1 cellular context compared by ENCODE assay signal in the genomic region with DNA sequence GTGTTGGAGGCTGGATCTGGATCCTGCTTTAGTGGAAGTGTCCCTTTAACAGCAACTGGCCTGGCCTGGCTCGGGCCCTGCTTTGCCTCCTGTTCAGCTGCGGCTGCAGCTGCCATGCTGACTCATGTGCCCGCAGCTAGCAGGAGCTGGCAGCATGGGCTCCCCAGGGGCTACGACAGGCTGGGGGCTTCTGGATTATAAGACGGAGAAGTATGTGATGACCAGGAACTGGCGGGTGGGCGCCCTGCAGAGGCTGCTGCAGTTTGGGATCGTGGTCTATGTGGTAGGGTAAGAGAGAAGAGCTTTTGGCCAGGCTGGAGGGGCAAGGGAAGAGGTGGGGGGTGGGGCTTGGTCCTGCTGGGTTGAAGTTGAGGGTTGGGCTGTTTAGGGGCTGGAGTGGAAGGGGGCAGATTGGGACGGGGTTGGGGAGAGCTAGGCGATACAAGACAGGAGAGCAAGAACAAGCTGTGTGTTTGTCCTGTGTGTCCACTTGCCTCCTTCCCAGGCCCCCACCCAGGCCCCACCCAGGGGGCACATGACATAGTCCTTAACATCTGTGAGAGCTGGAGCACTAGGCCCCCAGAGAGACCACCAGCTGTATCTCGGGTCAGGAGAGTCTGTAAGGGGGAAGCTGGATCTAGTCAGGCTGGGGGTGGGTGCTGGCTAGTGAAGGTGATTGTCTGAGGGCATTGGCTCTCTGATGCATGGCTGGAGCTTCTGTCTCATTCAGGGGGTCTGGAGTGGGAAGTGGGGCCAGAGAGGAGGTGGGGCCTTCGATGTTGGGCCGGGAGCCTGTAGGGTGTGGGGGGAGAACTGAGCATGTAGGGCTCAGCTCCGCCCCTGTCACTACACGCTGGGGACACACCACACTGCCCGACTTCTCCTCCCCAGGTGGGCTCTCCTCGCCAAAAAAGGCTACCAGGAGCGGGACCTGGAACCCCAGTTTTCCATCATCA.
TF ChIP-seq lines count a peak whose summit lies in the region.

TSS of gene P2RX6 (plus strand) at position 115 of the 956 bp plus-strand sequence. CDS start at position 125, 10 bp downstream.

TF ChIP-seq in K562, 482 proteins besides CTCF, POLR2A, EP300 and RAD21 (continued from another document and continues in another):
- TF ChIP-seq ZNF146 (CRISPR knock-in tag; IDR thresholded peaks at IDR 0.05; ENCODE audit: unreplicated experiment) (no peak), KLF1 (tag; IDR thresholded peaks at IDR 0.05) (no peak), EZH2 (IDR thresholded peaks at IDR 0.05; ENCODE audit: borderline replicate concordance, low read depth, low read length) (no peak), DPF2 (IDR thresholded peaks at IDR 0.05) (no peak), TAF7 (tag; IDR thresholded peaks at IDR 0.05) (0 out of 2 replicates have a peak, but pooled peaks have one; percentile 1), BCL6 (CRISPR knock-in tag; IDR thresholded peaks at IDR 0.05) (peak; percentile 67; the same call in 1 of the 2 replicates), ERF (CRISPR knock-in tag; IDR thresholded peaks at IDR 0.05) (0 out of 2 replicates have a peak, but pooled peaks have one; percentile 48), YY1 (IDR thresholded peaks at IDR 0.05; ENCODE audit: borderline replicate concordance in 1 of 3, control insufficient read depth in 1 of 3, extremely low read depth in 1 of 3, insufficient read depth in 3 of 3, insufficient read length in 1 of 3, insufficient replicate concordance in 2 of 3, low read depth in 1 of 3, low read length in 2 of 3) (peak in 1 of 3 experiments; percentile 7), ZNF551 (CRISPR knock-in tag; IDR thresholded peaks at IDR 0.05) (no peak), MAFK (IDR thresholded peaks at IDR 0.05; ENCODE audit: low read length) (peak; percentile 62), SMARCA5 (IDR thresholded peaks at IDR 0.05) (no peak), RB1 (IDR thresholded peaks at IDR 0.05; ENCODE audit: low read depth) (no peak), MYNN (IDR thresholded peaks at IDR 0.05) (no peak), MYNN (CRISPR knock-in tag; IDR thresholded peaks at IDR 0.05) (no peak), SIX5 (IDR thresholded peaks at IDR 0.05; ENCODE audit: borderline replicate concordance in 1 of 2, insufficient read depth in 1 of 2, low read depth in 1 of 2, low read length in 2 of 2) (no peak), POLR2AphosphoS5 (IDR thresholded peaks at IDR 0.05; ENCODE audit: control insufficient read depth, insufficient read depth, low read depth, low read length) (no peak), ELF1 (tag; IDR thresholded peaks at IDR 0.05) (no peak), ILF3 (IDR thresholded peaks at IDR 0.05; ENCODE audit: borderline replicate concordance) (no peak), CXXC5 (CRISPR knock-in tag; IDR thresholded peaks at IDR 0.05) (no peak), NR0B1 (IDR thresholded peaks at IDR 0.05; ENCODE audit: partially characterized antibody) (no peak), C11orf30 (IDR thresholded peaks at IDR 0.05; ENCODE audit: low read depth) (no peak), HNRNPK (IDR thresholded peaks at IDR 0.05; ENCODE audit: low read depth, low read length, poor library complexity, severe bottlenecking) (no peak), NR1H2 (CRISPR knock-in tag; IDR thresholded peaks at IDR 0.05) (no peak), STAT5B (CRISPR knock-in tag; IDR thresholded peaks at IDR 0.05) (no peak), FIP1L1 (IDR thresholded peaks at IDR 0.05; ENCODE audit: low read depth, low read length, poor library complexity, severe bottlenecking) (no peak), MED1 (CRISPR knock-in tag; IDR thresholded peaks at IDR 0.05; ENCODE audit: borderline replicate concordance) (no peak), ZNF408 (CRISPR knock-in tag; IDR thresholded peaks at IDR 0.05; ENCODE audit: low read depth) (0 out of 2 replicates have a peak, but pooled peaks have one; percentile 67), SMC3 (conservative IDR thresholded peaks at IDR 0.05; ENCODE audit: insufficient read depth, low read depth, low read length) (peak; percentile 30; the same call in 1 of the 2 replicates), POLR3G (IDR thresholded peaks at IDR 0.05; ENCODE audit: extremely low read depth, insufficient read length, insufficient replicate concordance) (no peak), LCOR (CRISPR knock-in tag; IDR thresholded peaks at IDR 0.05) (no peak), KLF16 (IDR thresholded peaks at IDR 0.05) (no peak), ZNF143 (CRISPR knock-in tag; IDR thresholded peaks at IDR 0.05) (no peak), PRDM10 (IDR thresholded peaks at IDR 0.05; ENCODE audit: partially characterized antibody) (no peak), MCM2 (IDR thresholded peaks at IDR 0.05; ENCODE audit: low read depth) (no peak), ZNF583 (CRISPR knock-in tag; IDR thresholded peaks at IDR 0.05) (no peak), ZNF140 (CRISPR knock-in tag; IDR thresholded peaks at IDR 0.05) (no peak), HNRNPUL1 (IDR thresholded peaks at IDR 0.05; ENCODE audit: low read length) (no peak), NFE2L1 (tag; IDR thresholded peaks at IDR 0.05; ENCODE audit: borderline replicate concordance, low read depth) (no peak), SRSF9 (IDR thresholded peaks at IDR 0.05; ENCODE audit: borderline replicate concordance, low read depth, low read length) (no peak), ZNF124 (CRISPR knock-in tag; IDR thresholded peaks at IDR 0.05) (no peak), ARNT (IDR thresholded peaks at IDR 0.05) (no peak), OTX1 (CRISPR knock-in tag; IDR thresholded peaks at IDR 0.05) (no peak; the same call in 1 of the 2 replicates), IRF2 (CRISPR knock-in tag; IDR thresholded peaks at IDR 0.05) (no peak), ZNF778 (CRISPR knock-in tag; IDR thresholded peaks at IDR 0.05) (no peak), TGIF2 (CRISPR knock-in tag; IDR thresholded peaks at IDR 0.05) (no peak), CC2D1A (IDR thresholded peaks at IDR 0.05) (no peak), MBD2 (IDR thresholded peaks at IDR 0.05; ENCODE audit: borderline replicate concordance, low read depth) (no peak), HDAC2 (IDR thresholded peaks at IDR 0.05) (no peak), ZNF57 (CRISPR knock-in tag; IDR thresholded peaks at IDR 0.05) (0 out of 2 replicates have a peak, but pooled peaks have one; percentile 13), ZNF764 (CRISPR knock-in tag; IDR thresholded peaks at IDR 0.05; ENCODE audit: low read depth) (0 out of 2 replicates have a peak, but pooled peaks have one; percentile 16), FOXJ3 (CRISPR knock-in tag; IDR thresholded peaks at IDR 0.05) (no peak), ZNF830 (CRISPR knock-in tag; IDR thresholded peaks at IDR 0.05) (no peak), TBL1XR1 (IDR thresholded peaks at IDR 0.05; ENCODE audit: low read length in 2 of 2) (no peak), ZC3H11A (IDR thresholded peaks at IDR 0.05; ENCODE audit: low read depth, low read length) (no peak), SIN3B (IDR thresholded peaks at IDR 0.05; ENCODE audit: low read depth) (no peak), ETS2 (tag; IDR thresholded peaks at IDR 0.05; ENCODE audit: borderline replicate concordance, poor library complexity, severe bottlenecking) (no peak), NFIC (IDR thresholded peaks at IDR 0.05) (no peak), ZFP1 (CRISPR knock-in tag; IDR thresholded peaks at IDR 0.05) (no peak), ZKSCAN3 (CRISPR knock-in tag; IDR thresholded peaks at IDR 0.05) (no peak), SIN3A (IDR thresholded peaks at IDR 0.05; ENCODE audit: borderline replicate concordance in 2 of 2, control insufficient read depth in 1 of 2, low read depth in 2 of 2, low read length in 2 of 2) (no peak), KAT7 (CRISPR knock-in tag; IDR thresholded peaks at IDR 0.05; ENCODE audit: borderline replicate concordance) (no peak), SMAD4 (CRISPR knock-in tag; conservative IDR thresholded peaks at IDR 0.05) (no peak), CHCHD3 (CRISPR knock-in tag; IDR thresholded peaks at IDR 0.05) (no peak), ZNF507 (tag; conservative IDR thresholded peaks at IDR 0.05) (no peak), ZNF175 (CRISPR knock-in tag; IDR thresholded peaks at IDR 0.05; ENCODE audit: low read depth) (no peak), ADNP (tag; IDR thresholded peaks at IDR 0.05) (no peak)
- TF ChIP-seq, protein P1, sequence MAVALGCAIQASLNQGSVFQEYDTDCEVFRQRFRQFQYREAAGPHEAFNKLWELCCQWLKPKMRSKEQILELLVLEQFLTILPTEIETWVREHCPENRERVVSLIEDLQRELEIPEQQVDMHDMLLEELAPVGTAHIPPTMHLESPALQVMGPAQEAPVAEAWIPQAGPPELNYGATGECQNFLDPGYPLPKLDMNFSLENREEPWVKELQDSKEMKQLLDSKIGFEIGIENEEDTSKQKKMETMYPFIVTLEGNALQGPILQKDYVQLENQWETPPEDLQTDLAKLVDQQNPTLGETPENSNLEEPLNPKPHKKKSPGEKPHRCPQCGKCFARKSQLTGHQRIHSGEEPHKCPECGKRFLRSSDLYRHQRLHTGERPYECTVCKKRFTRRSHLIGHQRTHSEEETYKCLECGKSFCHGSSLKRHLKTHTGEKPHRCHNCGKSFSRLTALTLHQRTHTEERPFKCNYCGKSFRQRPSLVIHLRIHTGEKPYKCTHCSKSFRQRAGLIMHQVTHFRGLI (CRISPR knock-in tag; IDR thresholded peaks at IDR 0.05): no peak
- TF ChIP-seq, protein P2, sequence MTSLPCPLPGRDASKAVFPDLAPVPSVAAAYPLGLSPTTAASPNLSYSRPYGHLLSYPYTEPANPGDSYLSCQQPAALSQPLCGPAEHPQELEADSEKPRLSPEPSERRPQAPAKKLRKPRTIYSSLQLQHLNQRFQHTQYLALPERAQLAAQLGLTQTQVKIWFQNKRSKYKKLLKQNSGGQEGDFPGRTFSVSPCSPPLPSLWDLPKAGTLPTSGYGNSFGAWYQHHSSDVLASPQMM (CRISPR knock-in tag; IDR thresholded peaks at IDR 0.05): no peak
- TF ChIP-seq, protein P3, sequence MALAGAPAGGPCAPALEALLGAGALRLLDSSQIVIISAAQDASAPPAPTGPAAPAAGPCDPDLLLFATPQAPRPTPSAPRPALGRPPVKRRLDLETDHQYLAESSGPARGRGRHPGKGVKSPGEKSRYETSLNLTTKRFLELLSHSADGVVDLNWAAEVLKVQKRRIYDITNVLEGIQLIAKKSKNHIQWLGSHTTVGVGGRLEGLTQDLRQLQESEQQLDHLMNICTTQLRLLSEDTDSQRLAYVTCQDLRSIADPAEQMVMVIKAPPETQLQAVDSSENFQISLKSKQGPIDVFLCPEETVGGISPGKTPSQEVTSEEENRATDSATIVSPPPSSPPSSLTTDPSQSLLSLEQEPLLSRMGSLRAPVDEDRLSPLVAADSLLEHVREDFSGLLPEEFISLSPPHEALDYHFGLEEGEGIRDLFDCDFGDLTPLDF (CRISPR knock-in tag; IDR thresholded peaks at IDR 0.05): no peak
- TF ChIP-seq, protein P4, sequence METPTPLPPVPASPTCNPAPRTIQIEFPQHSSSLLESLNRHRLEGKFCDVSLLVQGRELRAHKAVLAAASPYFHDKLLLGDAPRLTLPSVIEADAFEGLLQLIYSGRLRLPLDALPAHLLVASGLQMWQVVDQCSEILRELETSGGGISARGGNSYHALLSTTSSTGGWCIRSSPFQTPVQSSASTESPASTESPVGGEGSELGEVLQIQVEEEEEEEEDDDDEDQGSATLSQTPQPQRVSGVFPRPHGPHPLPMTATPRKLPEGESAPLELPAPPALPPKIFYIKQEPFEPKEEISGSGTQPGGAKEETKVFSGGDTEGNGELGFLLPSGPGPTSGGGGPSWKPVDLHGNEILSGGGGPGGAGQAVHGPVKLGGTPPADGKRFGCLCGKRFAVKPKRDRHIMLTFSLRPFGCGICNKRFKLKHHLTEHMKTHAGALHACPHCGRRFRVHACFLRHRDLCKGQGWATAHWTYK (CRISPR knock-in tag; IDR thresholded peaks at IDR 0.05): peak; percentile 56
- TF ChIP-seq, protein P5, sequence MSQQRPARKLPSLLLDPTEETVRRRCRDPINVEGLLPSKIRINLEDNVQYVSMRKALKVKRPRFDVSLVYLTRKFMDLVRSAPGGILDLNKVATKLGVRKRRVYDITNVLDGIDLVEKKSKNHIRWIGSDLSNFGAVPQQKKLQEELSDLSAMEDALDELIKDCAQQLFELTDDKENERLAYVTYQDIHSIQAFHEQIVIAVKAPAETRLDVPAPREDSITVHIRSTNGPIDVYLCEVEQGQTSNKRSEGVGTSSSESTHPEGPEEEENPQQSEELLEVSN (IDR thresholded peaks at IDR 0.05; ENCODE audit: borderline replicate concordance in 1 of 2, extremely low read depth in 1 of 2, insufficient read depth in 1 of 2, insufficient read length in 1 of 2, low read depth in 1 of 2, low read length in 1 of 2, poor library complexity in 1 of 2, severe bottlenecking in 1 of 2): peak in 1 of 2 experiments; percentile 29
